Comparison of ENCODE assay signal across 14 cellular contexts in the genomic region with DNA sequence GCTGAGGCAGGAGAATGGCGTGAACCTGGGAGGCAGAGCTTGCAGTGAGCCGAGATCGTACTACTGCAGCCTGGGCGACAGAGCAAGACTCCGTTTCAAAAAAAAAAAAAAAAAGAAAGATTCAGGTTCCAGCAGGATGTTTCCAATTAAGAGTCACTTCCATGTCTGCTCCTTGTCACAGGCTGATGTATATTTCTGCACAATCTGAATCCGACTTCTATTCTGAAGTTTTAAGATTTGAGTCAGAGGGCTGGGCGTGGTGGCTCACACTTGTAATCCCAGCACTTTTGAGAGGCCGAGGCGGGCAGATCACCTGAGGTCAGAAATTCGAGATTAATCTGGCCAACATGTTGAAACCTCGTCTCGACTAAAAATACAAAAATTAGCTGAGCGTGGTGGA.
"Had no signal": no experiment of that assay in that cellular context is flagged by ENCODE, and none has a peak within 500 bp of the region (broad histone marks: within the 10 kb centered on the region; RNA-seq: fewer than 3 reads in every experiment).

No MANE protein-coding gene starts in this region.

- H3K4me1 Mint-ChIP-seq: central memory CD8-positive, alpha-beta T cell had no signal

- H3K27ac ChIP-seq: brain microvascular endothelial cell, coronary artery, skin epidermis, upper lobe of right lung had no signal

- H3K27me3 ChIP-seq: brain microvascular endothelial cell, upper lobe of right lung had no signal

- H3K27me3 Mint-ChIP-seq: central memory CD8-positive, alpha-beta T cell; natural killer cell treated with Interleukin-12 subunit alpha and Interleukin-12 subunit beta and Interleukin-15 and Interleukin-18, amount 100 ng/mL, for 72 hours; stimulated activated naive CD8-positive, alpha-beta T cell treated with anti-CD3 and anti-CD28 coated beads, Interleukin-15, Interleukin-2, amounts not matched to agents 100 ng/mL and 50 ng/mL, for 24 hours had no signal

- H3K4me3 ChIP-seq: coronary artery, skin epidermis, upper lobe of right lung had no signal

- H3K27ac Mint-ChIP-seq: stimulated activated naive CD8-positive, alpha-beta T cell treated with anti-CD3 and anti-CD28 coated beads, Interleukin-15, Interleukin-2, amounts not matched to agents 100 ng/mL and 50 ng/mL, for 24 hours had no signal

- H3K9me3 Mint-ChIP-seq: activated T-cell treated with anti-CD3 and anti-CD28 coated beads, Interleukin-2, amount 50 U/mL, for 72 hours; central memory CD8-positive, alpha-beta T cell; immature natural killer cell; natural killer cell treated with Interleukin-12 subunit alpha and Interleukin-12 subunit beta and Interleukin-15 and Interleukin-18, amount 100 ng/mL, for 72 hours; stimulated activated naive CD8-positive, alpha-beta T cell treated with anti-CD3 and anti-CD28 coated beads, Interleukin-15, Interleukin-2, amounts not matched to agents 100 ng/mL and 50 ng/mL, for 24 hours had no signal

- H3K4me3 Mint-ChIP-seq: activated T-cell treated with anti-CD3 and anti-CD28 coated beads, Interleukin-2, amount 50 U/mL, for 72 hours; central memory CD8-positive, alpha-beta T cell; immature natural killer cell; natural killer cell treated with Interleukin-12 subunit alpha and Interleukin-12 subunit beta and Interleukin-15 and Interleukin-18, amount 100 ng/mL, for 72 hours; stimulated activated naive CD8-positive, alpha-beta T cell treated with anti-CD3 and anti-CD28 coated beads, Interleukin-15, Interleukin-2, amounts not matched to agents 100 ng/mL and 50 ng/mL, for 24 hours had no signal

- H3K9me3 ChIP-seq: upper lobe of right lung had no signal

- ATAC-seq: activated T-cell treated with anti-CD3 and anti-CD28 coated beads, Interleukin-2, amount 50 U/mL, for 72 hours; natural killer cell treated with Interleukin-12 subunit alpha and Interleukin-12 subunit beta and Interleukin-15 and Interleukin-18, amount 100 ng/mL, for 72 hours; upper lobe of right lung had no signal

- DNase-seq: activated CD8-positive, alpha-beta memory T cell treated with anti-CD3 and anti-CD28 coated beads, Interleukin-2, amount 50 U/mL, for 48 hours; activated T-cell treated with anti-CD3 and anti-CD28 coated beads, Interleukin-2, amount 50 U/mL, for 72 hours; anterior cingulate cortex; brain microvascular endothelial cell; effector CD4-positive, alpha-beta T cell; head of caudate nucleus; immature natural killer cell; stimulated activated CD4-positive, alpha-beta T cell treated with anti-CD3 and anti-CD28 coated beads, Interleukin-4, amount 100 ng/mL, for 24 hours; upper lobe of right lung had no signal

- H3K4me1 ChIP-seq: upper lobe of right lung had no signal

- H3K36me3 Mint-ChIP-seq: natural killer cell treated with Interleukin-12 subunit alpha and Interleukin-12 subunit beta and Interleukin-15 and Interleukin-18, amount 100 ng/mL, for 72 hours had no signal
